Comparison of ENCODE assay signal across 23 cellular contexts in genomic region chr12:93882763-93883162, GRCh38.
DNase-seq lines count a peak whose midpoint lies in the region; ATAC-seq and TF ChIP-seq lines count a peak whose summit lies in the region.
"Had no signal": no experiment of that assay in that cellular context is flagged by ENCODE, and none has a peak within 500 bp of the region (broad histone marks: within the 10 kb centered on the region; RNA-seq: fewer than 3 reads in every experiment).

No MANE protein-coding gene starts in this region.

- TF ChIP-seq CTCF in HFFc6 (IDR thresholded peaks at IDR 0.05) = no peak
- no peak for TF ChIP-seq CTCF in mesothelial cell of epicardium (IDR thresholded peaks at IDR 0.05; ENCODE audit: unreplicated experiment)
- TF ChIP-seq CTCF in stomach (IDR thresholded peaks at IDR 0.05) = no peak

- H3K36me3 ChIP-seq in stomach = no peaks in the 10 kb centered on the region

- H3K27ac Mint-ChIP-seq in HFFc6 = peak overlapping the region; percentile 75
- H3K27ac Mint-ChIP-seq in mesothelial cell of epicardium = peak overlapping the region; percentile 35

- TF ChIP-seq POLR2A in stomach (IDR thresholded peaks at IDR 0.05) = no peak

- H3K27me3 ChIP-seq in stomach = no peaks in the 10 kb centered on the region

- no peak overlapping the region for H3K4me3 ChIP-seq in stomach

- peaks cover 3% of the 10 kb centered on the region for H3K36me3 Mint-ChIP-seq in HFFc6 (ENCODE audit: low read depth)
- H3K36me3 Mint-ChIP-seq in mesothelial cell of epicardium = no peaks in the 10 kb centered on the region

- 80 to 95% (median 88%) methylated on average over 3 of the region's 3 CpGs for WGBS in stomach, 5 donors

- no peaks in the 10 kb centered on the region; the same call in 1 of the 2 replicates for H3K27me3 Mint-ChIP-seq in HFFc6 (ENCODE audit: insufficient read depth)
- H3K27me3 Mint-ChIP-seq in mesothelial cell of epicardium (ENCODE audit: low read depth) = no peaks in the 10 kb centered on the region

- H3K9me3 ChIP-seq in stomach = no peaks in the 10 kb centered on the region

- TF ChIP-seq EP300 in stomach (IDR thresholded peaks at IDR 0.05) = no peak

- H3K4me3 Mint-ChIP-seq in HFFc6 (no peak overlapping the region), mesothelial cell of epicardium (no peak overlapping the region)

- H3K9me3 Mint-ChIP-seq in HFFc6 = peaks cover 2% of the 10 kb centered on the region; the same call in 1 of the 2 replicates
- H3K9me3 Mint-ChIP-seq in mesothelial cell of epicardium = no peaks in the 10 kb centered on the region

- H3K4me1 Mint-ChIP-seq in HFFc6 (ENCODE audit: low read depth) = peaks cover 81% of the 10 kb centered on the region
- H3K4me1 Mint-ChIP-seq in mesothelial cell of epicardium = peaks cover 61% of the 10 kb centered on the region

- H3K27ac ChIP-seq in stomach = no peak overlapping the region
- H3K27ac ChIP-seq: 22Rv1, RWPE1 had no signal

- no peak for ATAC-seq in GM18868 (IDR thresholded peaks at IDR 0.05; ENCODE audit: unreplicated experiment)
- ATAC-seq: HCT116, Panc1 had no signal

- H3K4me1 ChIP-seq in stomach = no peaks in the 10 kb centered on the region

- DNase-seq in NCI-H446 treated with DMSO at 0.1 percent for 48 hours (lab: John Stamatoyannopoulos, UW) (peak; percentile 38), NCI-H446 (lab: John Stamatoyannopoulos, UW) (no peak), HFFc6 (no peak), amniotic epithelial cell (ENCODE audit: low read depth) (peak; percentile 34), mesothelial cell of epicardium (ENCODE audit: low spot score in 2 of 2, unreplicated experiment in 2 of 2) (no peak), NK-92 (lab: John Stamatoyannopoulos, UW; ENCODE audit: unreplicated experiment) (no peak), stomach (no peak)
- DNase-seq: DMS153, DND-41, GOT3, Kasumi-1, MV-4-11, NCI-H1105 treated with DMSO at 0.1 percent for 48 hours, NCI-H146, NCI-H2029, NCI-H510A, NCI-H69, SHP77 had no signal

- intact Hi-C loops in stomach (cut with DNase I; ENCODE audit: low total_unique reads) = no loop called here

Comparison
In these comparisons a context has a peak if more than half of its experiments do, and no peak if none do; other contexts are left out.
1. DNase-seq: peak in NCI-H446 treated with DMSO at 0.1 percent for 48 hours (single experiment) and amniotic epithelial cell (single experiment); none in NCI-H446 (0 of 2), HFFc6 (single experiment), mesothelial cell of epicardium (0 of 2), NK-92 (single experiment) and stomach (single experiment).